Comparison of ENCODE assay signal across 16 cellular contexts in the genomic region with DNA sequence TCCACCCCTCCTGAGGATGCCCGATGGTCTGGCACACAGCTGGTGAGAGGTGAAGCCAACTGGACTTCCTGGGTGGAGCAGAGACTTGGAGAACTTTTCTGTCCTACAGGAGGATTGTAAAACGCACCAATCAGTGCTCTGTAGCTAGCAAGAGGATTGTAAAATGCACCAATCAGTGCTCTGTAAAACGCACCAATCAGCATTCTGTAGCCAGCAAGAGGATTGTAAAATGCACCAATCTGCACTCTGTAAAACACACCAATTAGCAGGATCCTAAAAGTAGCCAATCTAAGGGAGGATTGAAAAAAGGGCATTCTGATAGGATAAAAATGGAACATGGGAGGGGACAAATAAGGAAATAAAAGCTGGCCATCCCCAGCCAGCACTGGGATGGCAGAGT.
A peak's percentile ranks its signal among the peaks of the same experiment; 100 is the strongest.
DNase-seq lines count a peak whose midpoint lies in the region; ATAC-seq and TF ChIP-seq lines count a peak whose summit lies in the region.
"Had no signal": no experiment of that assay in that cellular context is flagged by ENCODE, and none has a peak within 500 bp of the region (broad histone marks: within the 10 kb centered on the region; RNA-seq: fewer than 3 reads in every experiment).

No MANE protein-coding gene starts in this region.

- H3K27me3 Mint-ChIP-seq in natural killer cell treated with Interleukin-12 subunit alpha and Interleukin-12 subunit beta and Interleukin-15 and Interleukin-18, amount 100 ng/mL, for 72 hours, result peaks cover 0 to under 1% of the 10 kb centered on the region in 2 donors
- no peaks in the 10 kb centered on the region for H3K27me3 Mint-ChIP-seq in natural killer cell (ENCODE audit: low read depth in 2 of 2)
- H3K27me3 Mint-ChIP-seq in neural crest cell (ENCODE audit: low read depth), result peaks cover 5% of the 10 kb centered on the region
- H3K27me3 Mint-ChIP-seq: B cell had no signal

- peak overlapping the region in 1 of 2 donors; percentile 20 for H3K27ac Mint-ChIP-seq in natural killer cell treated with Interleukin-12 subunit alpha and Interleukin-12 subunit beta and Interleukin-15 and Interleukin-18, amount 100 ng/mL, for 72 hours
- H3K27ac Mint-ChIP-seq in natural killer cell, result no peak overlapping the region
- H3K27ac Mint-ChIP-seq in neural crest cell (ENCODE audit: unreplicated experiment), result no peak overlapping the region
- H3K27ac Mint-ChIP-seq: B cell; CD4-positive, CD25-positive, alpha-beta regulatory T cell; CD8-positive, alpha-beta T cell had no signal

- no peak for ATAC-seq in natural killer cell treated with Interleukin-12 subunit alpha and Interleukin-12 subunit beta and Interleukin-15 and Interleukin-18, amount 100 ng/mL, for 72 hours
- no peak for ATAC-seq in natural killer cell
- ATAC-seq in HG03139 (IDR thresholded peaks at IDR 0.05; ENCODE audit: unreplicated experiment), result no peak
- ATAC-seq: CD8-positive, alpha-beta T cell; HCT116 had no signal

- peak; percentile 29 for DNase-seq in natural killer cell treated with Interleukin-12 subunit alpha and Interleukin-12 subunit beta and Interleukin-15 and Interleukin-18, amount 100 ng/mL, for 72 hours (ENCODE audit: low spot score)
- DNase-seq in natural killer cell, result no peak
- DNase-seq in NAMALWA (ENCODE audit: low spot score), result peak; percentile 39
- no peak for DNase-seq in neural crest cell (ENCODE audit: low read depth, low spot score)
- DNase-seq in SKM-1 treated with dmso at 0.1 percent for 144 hours (lab: John Stamatoyannopoulos, UW; ENCODE audit: unreplicated experiment), result no peak
- no peak for DNase-seq in globus pallidus (ENCODE audit: low spot score)
- DNase-seq: Caco-2; CD4-positive, CD25-positive, alpha-beta regulatory T cell; CD8-positive, alpha-beta T cell; DMS153; DND-41; GM23248; H9 had no signal

- TF ChIP-seq CTCF in natural killer cell (IDR thresholded peaks at IDR 0.05) (no peak), neural crest cell (conservative IDR thresholded peaks at IDR 0.05) (no peak)

- H3K9me3 Mint-ChIP-seq in natural killer cell treated with Interleukin-12 subunit alpha and Interleukin-12 subunit beta and Interleukin-15 and Interleukin-18, amount 100 ng/mL, for 72 hours, result peaks cover 3% of the 10 kb centered on the region
- no peaks in the 10 kb centered on the region for H3K9me3 Mint-ChIP-seq in natural killer cell
- peaks cover 3% of the 10 kb centered on the region for H3K9me3 Mint-ChIP-seq in neural crest cell
- H3K9me3 Mint-ChIP-seq: CD8-positive, alpha-beta T cell; H9 had no signal

- intact Hi-C loops in natural killer cell (cut with micrococcal nuclease), result no loop called here

- no peak overlapping the region for H3K4me3 Mint-ChIP-seq in natural killer cell treated with Interleukin-12 subunit alpha and Interleukin-12 subunit beta and Interleukin-15 and Interleukin-18, amount 100 ng/mL, for 72 hours
- no peak overlapping the region for H3K4me3 Mint-ChIP-seq in natural killer cell
- H3K4me3 Mint-ChIP-seq in neural crest cell, result peak overlapping the region; percentile 21
- H3K4me3 Mint-ChIP-seq: B cell; CD4-positive, CD25-positive, alpha-beta regulatory T cell; CD8-positive, alpha-beta T cell; H9 had no signal

- no peaks in the 10 kb centered on the region for H3K36me3 Mint-ChIP-seq in natural killer cell treated with Interleukin-12 subunit alpha and Interleukin-12 subunit beta and Interleukin-15 and Interleukin-18, amount 100 ng/mL, for 72 hours
- H3K36me3 Mint-ChIP-seq in natural killer cell, result no peaks in the 10 kb centered on the region
- H3K36me3 Mint-ChIP-seq in neural crest cell (ENCODE audit: low read depth), result peaks cover 2% of the 10 kb centered on the region
- H3K36me3 Mint-ChIP-seq: CD4-positive, CD25-positive, alpha-beta regulatory T cell; CD8-positive, alpha-beta T cell had no signal

- H3K4me1 Mint-ChIP-seq in natural killer cell treated with Interleukin-12 subunit alpha and Interleukin-12 subunit beta and Interleukin-15 and Interleukin-18, amount 100 ng/mL, for 72 hours (ENCODE audit: low read depth in 2 of 2), result peaks cover 11 to 14% of the 10 kb centered on the region in 2 donors
- H3K4me1 Mint-ChIP-seq in natural killer cell (no peaks in the 10 kb centered on the region), neural crest cell (peaks cover 31% of the 10 kb centered on the region)
- H3K4me1 Mint-ChIP-seq: B cell had no signal

Comparison
In these comparisons a context has a peak if more than half of its experiments do, and no peak if none do; other contexts are left out.
1. DNase-seq: peak in natural killer cell treated with Interleukin-12 subunit alpha and Interleukin-12 subunit beta and Interleukin-15 and Interleukin-18, amount 100 ng/mL, for 72 hours (single experiment) and NAMALWA (single experiment); none in natural killer cell (single experiment), neural crest cell (single experiment), SKM-1 treated with dmso at 0.1 percent for 144 hours (single experiment) and globus pallidus (single experiment).